ENCODE assay signal across 9 cellular contexts in the genomic region with DNA sequence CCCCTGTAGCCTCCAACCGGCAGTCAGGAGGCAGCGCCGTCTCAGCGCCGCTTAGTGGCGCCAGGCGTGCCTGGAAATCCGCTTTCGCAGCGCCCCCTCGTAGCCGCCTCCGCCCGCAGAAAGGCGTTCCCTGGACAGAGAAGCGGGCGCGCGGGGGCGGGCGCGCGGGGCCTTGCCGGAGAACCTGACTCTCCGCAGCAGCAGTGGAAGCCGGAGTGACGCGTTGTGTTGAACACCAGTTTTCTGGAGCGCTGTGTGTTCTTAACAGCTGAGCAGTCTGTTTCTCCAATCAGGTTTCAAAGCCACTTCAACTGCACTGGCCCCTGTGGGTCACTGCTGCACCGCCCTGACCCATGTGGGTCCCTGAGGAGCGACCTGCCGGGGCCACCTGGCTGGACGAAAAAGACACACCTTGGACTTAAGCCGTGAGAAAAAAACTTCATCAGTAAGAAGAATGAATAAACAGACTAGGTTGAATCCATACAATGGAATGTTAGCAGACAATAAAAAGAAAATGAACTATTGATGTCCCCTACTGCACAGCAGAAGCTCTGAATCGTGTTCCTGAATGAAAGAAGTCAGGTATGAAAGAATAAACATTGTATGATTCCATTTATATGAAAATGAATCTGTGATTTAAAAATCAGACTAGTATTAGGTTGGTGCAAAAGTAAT. TPM values are rescaled to one million over a fixed set of nuclear protein-coding genes. Genes with fewer than 3 reads are reported as not detected.
DNase-seq lines count a peak whose midpoint lies in the region; ATAC-seq and TF ChIP-seq lines count a peak whose summit lies in the region.
"Not testable (repeated sequence)": the region's sequence is repeated elsewhere in the genome, so short reads cannot be mapped to it uniquely, and the experiment has no call there.
"Had no signal": no experiment of that assay in that cellular context is flagged by ENCODE, and none has a peak within 500 bp of the region (broad histone marks: within the 10 kb centered on the region; RNA-seq: fewer than 3 reads in every experiment).

No MANE protein-coding gene starts in this region.

- peak; percentile 71 to 72 for ATAC-seq in activated T-cell treated with anti-CD3 and anti-CD28 coated beads, Interleukin-2, amount 50 U/mL, for 4 hours
- peak; percentile 55 for ATAC-seq in effector memory CD8-positive, alpha-beta T cell (replicated peaks)
- ATAC-seq in stimulated activated naive CD8-positive, alpha-beta T cell treated with anti-CD3 and anti-CD28 coated beads, Interleukin-15, amount 100 ng/mL, for 72 hours, result peak; percentile 87

- peak overlapping the region; percentile 44; the same call in 1 of the 2 replicates for H3K4me2 ChIP-seq in BLaER1

- H3K27me3 ChIP-seq in BLaER1, result not testable (repeated sequence)

- H3K9me3 Mint-ChIP-seq in activated T-cell treated with anti-CD3 and anti-CD28 coated beads, Interleukin-2, amount 50 U/mL, for 4 hours; effector memory CD8-positive, alpha-beta T cell; nephron progenitor cell; stimulated activated naive CD8-positive, alpha-beta T cell treated with anti-CD3 and anti-CD28 coated beads, Interleukin-15, amount 100 ng/mL, for 72 hours: not testable (repeated sequence)

- H3K4me1 Mint-ChIP-seq in activated T-cell treated with anti-CD3 and anti-CD28 coated beads, Interleukin-2, amount 50 U/mL, for 4 hours (ENCODE audit: low read depth); effector memory CD8-positive, alpha-beta T cell (ENCODE audit: low read depth in 2 of 2); nephron progenitor cell; stimulated activated naive CD8-positive, alpha-beta T cell treated with anti-CD3 and anti-CD28 coated beads, Interleukin-15, amount 100 ng/mL, for 72 hours: not testable (repeated sequence)

- peaks cover 11% of the 10 kb centered on the region for H3K27me3 Mint-ChIP-seq in activated T-cell treated with anti-CD3 and anti-CD28 coated beads, Interleukin-2, amount 50 U/mL, for 4 hours (ENCODE audit: low read depth)
- H3K27me3 Mint-ChIP-seq in effector memory CD8-positive, alpha-beta T cell; nephron progenitor cell (ENCODE audit: low read depth, poor library complexity); stimulated activated naive CD8-positive, alpha-beta T cell treated with anti-CD3 and anti-CD28 coated beads, Interleukin-15, amount 100 ng/mL, for 72 hours: not testable (repeated sequence)

- not testable (repeated sequence) for H3K4me1 ChIP-seq in BLaER1

- DNase-seq in H4 (ENCODE audit: low spot score) (peak; percentile 32), NCI-H2171 treated with DMSO at 0.1 percent for 48 hours (lab: John Stamatoyannopoulos, UW) (peak; percentile 15)
- not testable (repeated sequence) for DNase-seq in activated T-cell treated with anti-CD3 and anti-CD28 coated beads, Interleukin-2, amount 50 U/mL, for 4 hours; effector memory CD8-positive, alpha-beta T cell; nephron progenitor cell
- DNase-seq in stimulated activated naive CD8-positive, alpha-beta T cell treated with anti-CD3 and anti-CD28 coated beads, Interleukin-15, amount 100 ng/mL, for 72 hours, result peak in 1 of 2 donors; percentile 13

- not testable (repeated sequence) for H3K36me3 Mint-ChIP-seq in activated T-cell treated with anti-CD3 and anti-CD28 coated beads, Interleukin-2, amount 50 U/mL, for 4 hours (ENCODE audit: insufficient read depth); effector memory CD8-positive, alpha-beta T cell (ENCODE audit: insufficient read depth); nephron progenitor cell (ENCODE audit: low read depth)

- H3K36me3 ChIP-seq in BLaER1, result not testable (repeated sequence)

- not testable (repeated sequence) for H3K4me3 ChIP-seq in BLaER1
- H3K4me3 ChIP-seq in iPS-11a (ENCODE audit: low read depth, low read length), result peak overlapping the region; percentile 13

- TF ChIP-seq CTCF in nephron progenitor cell (IDR thresholded peaks at IDR 0.05), result not testable (repeated sequence)

- H4K20me1 ChIP-seq in BLaER1, result not testable (repeated sequence)

- not testable (repeated sequence) for H3K4me3 Mint-ChIP-seq in activated T-cell treated with anti-CD3 and anti-CD28 coated beads, Interleukin-2, amount 50 U/mL, for 4 hours
- peak overlapping the region; percentile 37 to 51 for H3K4me3 Mint-ChIP-seq in effector memory CD8-positive, alpha-beta T cell
- H3K4me3 Mint-ChIP-seq in nephron progenitor cell, result peak overlapping the region; percentile 63
- peak overlapping the region; percentile 32 to 63 for H3K4me3 Mint-ChIP-seq in stimulated activated naive CD8-positive, alpha-beta T cell treated with anti-CD3 and anti-CD28 coated beads, Interleukin-15, amount 100 ng/mL, for 72 hours

- H3K27ac Mint-ChIP-seq in effector memory CD8-positive, alpha-beta T cell; nephron progenitor cell; stimulated activated naive CD8-positive, alpha-beta T cell treated with anti-CD3 and anti-CD28 coated beads, Interleukin-15, amount 100 ng/mL, for 72 hours: not testable (repeated sequence)

- H3K9ac ChIP-seq in BLaER1, result not testable (repeated sequence)

- not testable (repeated sequence) for H3K27ac ChIP-seq in BLaER1

- not testable (repeated sequence) for H3K9me3 ChIP-seq in BLaER1

RNA-seq across cellular contexts. Expression of gene ANXA8L1, which starts 22.8 kb away (rescaled TPM):
- total RNA-seq in H4 (2014; rRNA removed; shearing (Covaris generic)), result not detected in 2 replicates
- total RNA-seq in activated T-cell treated with anti-CD3 and anti-CD28 coated beads, Interleukin-2, amount 50 U/mL, for 4 hours, result not detected
- total RNA-seq: pulmonary artery endothelial cell had no signal
